2 cellular contexts compared by ENCODE assay signal in the genomic region with DNA sequence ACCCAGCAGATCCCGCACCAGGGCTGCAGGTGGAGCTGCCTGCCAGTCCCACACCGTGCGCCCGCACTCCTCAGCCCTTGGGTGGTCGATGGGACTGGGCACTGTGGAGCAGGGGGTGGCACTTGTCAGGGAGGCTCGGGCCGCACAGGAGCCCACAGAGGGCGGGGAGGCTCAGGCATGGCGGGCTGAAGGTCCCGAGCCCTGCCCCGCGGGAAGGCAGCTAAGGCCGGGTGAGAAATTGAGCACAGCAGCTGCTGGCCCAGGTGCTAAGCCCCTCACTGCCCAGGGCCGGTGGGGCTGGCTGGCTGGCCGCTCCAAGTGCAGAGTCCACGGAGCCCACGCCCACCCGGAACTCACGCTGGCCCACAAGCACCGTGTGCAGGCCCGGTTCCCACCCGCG. TPM values are rescaled to one million over a fixed set of nuclear protein-coding genes. Genes with fewer than 3 reads are reported as not detected.
A peak's percentile ranks its signal among the peaks of the same experiment; 100 is the strongest.
DNase-seq lines count a peak whose midpoint lies in the region; TF ChIP-seq lines count a peak whose summit lies in the region.
"Not testable (repeated sequence)": the region's sequence is repeated elsewhere in the genome, so short reads cannot be mapped to it uniquely, and the experiment has no call there.
"Had no signal": no experiment of that assay in that cellular context is flagged by ENCODE, and none has a peak within 500 bp of the region (broad histone marks: within the 10 kb centered on the region; RNA-seq: fewer than 3 reads in every experiment).

No MANE protein-coding gene starts in this region.

- peaks cover 13% of the 10 kb centered on the region for H3K36me3 Mint-ChIP-seq in chondrocyte (ENCODE audit: low read depth)

- DNase-seq in chondrocyte (ENCODE audit: low spot score), result peak; percentile 72

- H3K9me3 Mint-ChIP-seq in chondrocyte (ENCODE audit: low read depth), result peaks cover 28% of the 10 kb centered on the region

- not testable (repeated sequence) for H3K27ac Mint-ChIP-seq in chondrocyte (ENCODE audit: unreplicated experiment)

- not testable (repeated sequence) for TF ChIP-seq CTCF in chondrocyte (IDR thresholded peaks at IDR 0.05)

- H3K4me1 Mint-ChIP-seq in chondrocyte (ENCODE audit: low read depth), result not testable (repeated sequence)

- H3K4me3 Mint-ChIP-seq in chondrocyte (ENCODE audit: unreplicated experiment), result not testable (repeated sequence)

- H3K27me3 Mint-ChIP-seq in chondrocyte (ENCODE audit: low read depth), result not testable (repeated sequence)

RNA-seq across cellular contexts. Expression of gene NPHP1, which starts 14.6 kb away (rescaled TPM):
- 2.6 to 4.8 TPM (median 3.3 TPM) in 3 replicates for total RNA-seq in chondrocyte
- total RNA-seq: CD4-positive, CD25-positive, alpha-beta regulatory T cell had no signal

RNA-seq across cellular contexts. Expression of gene MTLN, which starts 22.2 kb away (rescaled TPM):
- total RNA-seq in chondrocyte, result 12.5 to 25.6 TPM (median 17.3 TPM) in 3 replicates
